ENCODE assay signal across 19 cellular contexts in the genomic region with DNA sequence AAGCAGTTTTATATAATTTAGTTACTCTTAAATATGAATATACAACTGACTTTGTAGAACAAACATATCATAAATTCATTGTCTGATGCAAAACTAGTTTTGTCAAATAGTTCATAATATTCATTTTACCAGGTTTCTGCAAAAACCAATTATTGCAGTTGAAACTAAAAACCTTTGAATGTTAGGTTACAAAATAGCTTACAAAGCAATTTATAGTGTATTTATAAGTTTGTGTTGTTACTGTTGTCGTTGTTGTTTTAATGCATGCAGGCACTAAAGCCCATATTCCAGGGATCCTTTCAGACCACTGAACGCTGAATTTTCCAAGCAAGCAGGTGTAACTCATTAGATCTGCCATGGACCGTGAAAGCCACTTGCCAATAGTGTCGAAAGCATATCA.
"Had no signal": no experiment of that assay in that cellular context is flagged by ENCODE, and none has a peak within 500 bp of the region (broad histone marks: within the 10 kb centered on the region; RNA-seq: fewer than 3 reads in every experiment).

No MANE protein-coding gene starts in this region.

- H3K27ac ChIP-seq: epithelial cell of prostate, esophagus muscularis mucosa, gastrocnemius medialis, heart right ventricle, neutrophil, right atrium auricular region had no signal

- H3K27me3 ChIP-seq: esophagus muscularis mucosa, gastrocnemius medialis, heart right ventricle, neutrophil, right atrium auricular region had no signal

- H3K9me3 ChIP-seq: esophagus muscularis mucosa, gastrocnemius medialis, neutrophil, right atrium auricular region had no signal

- FAIRE-seq: islet of Langerhans, small intestine, urothelium cell line had no signal

- H3K4me1 ChIP-seq: esophagus muscularis mucosa, gastrocnemius medialis, heart right ventricle, right atrium auricular region had no signal

- ATAC-seq: effector memory CD8-positive, alpha-beta T cell; gastrocnemius medialis; heart right ventricle; left lobe of liver; naive thymus-derived CD4-positive, alpha-beta T cell had no signal

- DNase-seq: effector memory CD8-positive, alpha-beta T cell; gastrocnemius medialis; heart right ventricle; hypothalamus; kidney glomerular epithelial cell; mammary epithelial cell; naive thymus-derived CD4-positive, alpha-beta T cell; nephron progenitor cell; posterior cingulate gyrus; small intestine; stimulated activated CD4-positive, alpha-beta T cell treated with anti-CD3 and anti-CD28 coated beads, Interleukin-2, amount 100 ng/mL, for 48 hours; stimulated activated naive CD4-positive, alpha-beta T cell treated with Interleukin-2 at 50 U/mL for 16 hours had no signal

- H3K4me3 ChIP-seq: esophagus muscularis mucosa, gastrocnemius medialis, heart right ventricle, right atrium auricular region had no signal

- H3K36me3 ChIP-seq: esophagus muscularis mucosa, gastrocnemius medialis, heart right ventricle, neutrophil, right atrium auricular region had no signal
